In the genomic region with DNA sequence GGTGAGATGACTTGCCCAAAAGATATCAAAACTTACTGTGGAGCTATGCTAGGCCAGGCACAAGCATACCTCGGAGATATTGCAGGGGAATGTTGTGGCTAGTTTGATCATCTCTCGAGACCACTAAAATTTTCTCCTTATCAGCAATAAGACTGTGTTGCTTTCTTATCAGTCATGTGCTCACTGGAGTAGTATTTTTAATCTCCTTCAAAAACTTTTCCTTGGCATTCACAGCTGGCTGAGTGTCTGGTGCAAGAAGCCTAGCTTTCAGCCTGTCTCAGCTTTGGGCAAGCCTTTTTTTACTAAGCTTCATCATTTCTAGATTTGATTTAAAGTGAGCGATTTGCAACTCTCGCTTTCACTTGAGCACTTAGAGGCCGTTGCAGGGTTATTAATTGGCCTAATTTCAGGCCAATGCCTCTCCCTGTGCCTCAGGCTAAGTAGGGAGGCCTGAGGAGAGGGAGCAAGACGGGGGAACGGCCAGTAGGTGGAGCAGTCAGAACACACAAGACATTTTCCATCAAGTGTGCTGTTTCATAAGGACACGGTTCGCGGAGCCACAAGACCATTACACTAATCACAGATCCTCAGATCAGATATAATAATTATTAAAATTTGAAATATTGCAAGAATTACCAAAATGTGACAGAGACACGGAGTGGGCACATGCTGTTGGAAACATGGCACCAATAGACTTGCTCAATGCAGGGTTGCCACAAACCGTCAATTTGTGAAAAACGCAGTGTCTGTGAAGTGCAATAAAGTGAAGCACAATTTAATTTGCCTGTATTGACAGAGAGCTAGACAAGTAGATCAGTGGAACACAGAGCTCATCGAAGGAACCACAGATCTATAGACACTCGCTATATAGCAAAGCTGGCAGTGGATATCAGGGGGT, we compare ENCODE assay signal across 8 cellular contexts.
DNase-seq lines count a peak whose midpoint lies in the region; ATAC-seq and TF ChIP-seq lines count a peak whose summit lies in the region.

No MANE protein-coding gene starts in this region.

- no peaks in the 10 kb centered on the region for H3K9me2 ChIP-seq in SK-N-SH

- H3K4me3 Mint-ChIP-seq in progenitor cell of endocrine pancreas (ENCODE audit: low read depth), result no peak overlapping the region

- POLR2A ChIA-PET in SK-N-SH (lab: Yijun Ruan, JAX), result interaction anchor here (1.1 kb wide), 1 partner anchor 12 kb away, joined by 3 read pairs; no protein-coding TSS in a partner anchor

- H3K4me1 Mint-ChIP-seq in progenitor cell of endocrine pancreas (ENCODE audit: low read depth), result no peaks in the 10 kb centered on the region

- no peak overlapping the region; a peak in 1 of 4 replicates for H3K4me3 ChIP-seq in SK-N-SH (ENCODE audit: low read depth in 2 of 2, low read length in 1 of 2)
- H3K4me3 ChIP-seq in uterus, result no peak overlapping the region

- no peaks in the 10 kb centered on the region for H3K36me3 Mint-ChIP-seq in activated naive CD4-positive, alpha-beta T cell treated with anti-CD3 and anti-CD28 coated beads, Interleukin-2, amount 50 U/mL, for 72 hours
- no peaks in the 10 kb centered on the region for H3K36me3 Mint-ChIP-seq in progenitor cell of endocrine pancreas (ENCODE audit: insufficient read depth)

- peak; percentile 69 for ATAC-seq in GM21825 (IDR thresholded peaks at IDR 0.05; ENCODE audit: unreplicated experiment)
- peak; percentile 78 to 80 for ATAC-seq in activated naive CD4-positive, alpha-beta T cell treated with anti-CD3 and anti-CD28 coated beads, Interleukin-2, amount 50 U/mL, for 72 hours
- ATAC-seq in Right ventricle myocardium superior (ENCODE audit: poor library complexity), result peak; percentile 96

- TF ChIP-seq RAD21 in SK-N-SH (IDR thresholded peaks at IDR 0.05; ENCODE audit: low read length), result peak; percentile 82

- TF ChIP-seq CTCF in SK-N-SH (IDR thresholded peaks at IDR 0.05) (peak; percentile 86), progenitor cell of endocrine pancreas (IDR thresholded peaks at IDR 0.05; ENCODE audit: unreplicated experiment) (peak; percentile 76), uterus (IDR thresholded peaks at IDR 0.05) (peak; percentile 54 to 75 (median 68))

- H3F3A ChIP-seq in SK-N-SH (replicated peaks; ENCODE audit: insufficient read depth), result peaks cover 6% of the 10 kb centered on the region

- H3K27ac Mint-ChIP-seq in activated naive CD4-positive, alpha-beta T cell treated with anti-CD3 and anti-CD28 coated beads, Interleukin-2, amount 50 U/mL, for 72 hours, result no peak overlapping the region
- no peak overlapping the region for H3K27ac Mint-ChIP-seq in progenitor cell of endocrine pancreas

- CTCF ChIA-PET in SK-N-SH (lab: Yijun Ruan, JAX), result interaction anchor here (0.6 to 4.4 kb wide), 48 partner anchors 8 to 673 kb away, joined by 3 to 66 read pairs (median 3); partner anchors contain the start of gene PDYN

- H4K20me1 ChIP-seq in SK-N-SH (ENCODE audit: insufficient read depth), result no peaks in the 10 kb centered on the region

- H3K27me3 ChIP-seq in SK-N-SH (ENCODE audit: insufficient read depth) (no peaks in the 10 kb centered on the region), uterus (no peaks in the 10 kb centered on the region)

- H3K9ac ChIP-seq in SK-N-SH, result no peak overlapping the region

- no peak for TF ChIP-seq EP300 in SK-N-SH (IDR thresholded peaks at IDR 0.05; ENCODE audit: borderline replicate concordance in 1 of 2, low read depth in 1 of 2, low read length in 1 of 2)

- H3K4me1 ChIP-seq in SK-N-SH (ENCODE audit: control insufficient read depth in 1 of 2, insufficient read depth in 2 of 2, low read depth in 1 of 2, low read length in 1 of 2) (peaks cover 6 to 13% of the 10 kb centered on the region in 2 experiments; a peak in 3 of 4 replicates), uterus (no peaks in the 10 kb centered on the region)

- H3K27me3 Mint-ChIP-seq in progenitor cell of endocrine pancreas, result peaks cover 12% of the 10 kb centered on the region

- H3K4me2 ChIP-seq in SK-N-SH, result no peak overlapping the region

- H3K36me3 ChIP-seq in SK-N-SH (replicated peaks in 1 of 2; ENCODE audit: control insufficient read depth in 1 of 2, insufficient read depth in 2 of 2, low read length in 1 of 2) (no peaks in the 10 kb centered on the region), uterus (no peaks in the 10 kb centered on the region)

- no peak overlapping the region for H3K27ac ChIP-seq in SK-N-SH (ENCODE audit: low read depth in 2 of 2, low read length in 1 of 2)
- H3K27ac ChIP-seq in uterus, result no peak overlapping the region

- DNase-seq in DMS153 treated with DMSO at 0.1 percent for 48 hours (lab: John Stamatoyannopoulos, UW; ENCODE audit: unreplicated experiment) (peak; percentile 43), NAMALWA (ENCODE audit: low spot score) (peak; percentile 83), SK-N-SH (peak; percentile 65), Right ventricle myocardium superior (peak; percentile 87), progenitor cell of endocrine pancreas (ENCODE audit: low spot score, unreplicated experiment) (peak; percentile 51), uterus (peak; percentile 69 to 73)
- DNase-seq in activated naive CD4-positive, alpha-beta T cell treated with anti-CD3 and anti-CD28 coated beads, Interleukin-2, amount 50 U/mL, for 72 hours (ENCODE audit: low spot score in 2 of 2), result peak in 1 of 2 donors; percentile 58

- H2AFZ ChIP-seq in SK-N-SH (ENCODE audit: low read depth), result no peak overlapping the region

- no peaks in the 10 kb centered on the region for H3K9me3 Mint-ChIP-seq in activated naive CD4-positive, alpha-beta T cell treated with anti-CD3 and anti-CD28 coated beads, Interleukin-2, amount 50 U/mL, for 72 hours
- no peaks in the 10 kb centered on the region for H3K9me3 Mint-ChIP-seq in progenitor cell of endocrine pancreas (ENCODE audit: low read depth)

- intact Hi-C loops in Right ventricle myocardium superior (cut with DNase I), result loop anchor here (10.0 kb wide), 1 partner anchor 690 kb away; no protein-coding TSS in a partner anchor
- intact Hi-C loops in uterus (cut with DNase I; ENCODE audit: low total_unique reads), result no loop called here

- no peaks in the 10 kb centered on the region for H3K79me2 ChIP-seq in SK-N-SH (ENCODE audit: insufficient read depth)

- 24% methylated on average over 15 of the region's 15 CpGs for WGBS in SK-N-SH (ENCODE audit: low lambda C conversion rate)

- no peak for TF ChIP-seq POLR2A in uterus (IDR thresholded peaks at IDR 0.05)

- H3K9me3 ChIP-seq in SK-N-SH, result no peaks in the 10 kb centered on the region
- no peaks in the 10 kb centered on the region for H3K9me3 ChIP-seq in uterus

TF ChIP-seq in SK-N-SH, 30 proteins besides CTCF, POLR2A, EP300 and RAD21:
- peak; percentile 75 for TF ChIP-seq SMC3 (IDR thresholded peaks at IDR 0.05; ENCODE audit: low read depth, low read length)
- TF ChIP-seq FOSL2 (IDR thresholded peaks at IDR 0.05; ENCODE audit: borderline replicate concordance, low read depth), result no peak
TF ChIP-seq in SK-N-SH: peak in this region for 1.
